In the genomic region with DNA sequence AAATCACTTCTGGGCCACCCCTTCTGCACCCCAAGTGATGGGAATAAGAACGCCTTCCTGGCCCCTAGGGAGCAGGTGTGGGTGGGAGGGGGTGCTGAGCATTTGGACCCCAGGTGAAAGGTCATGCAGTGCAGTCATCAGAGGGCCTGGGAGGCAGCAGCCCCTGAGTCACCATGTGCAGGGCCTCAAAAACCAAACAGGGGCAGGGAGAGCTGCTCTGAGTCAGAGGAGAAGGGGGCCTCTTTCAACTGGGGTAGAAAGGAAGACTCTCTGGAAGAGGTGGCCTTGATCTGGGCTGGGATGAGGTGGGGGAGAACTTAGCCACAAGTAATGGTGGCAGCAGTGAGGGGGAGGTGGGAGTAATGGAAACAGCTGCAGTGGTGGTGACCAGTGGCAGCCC, we compare ENCODE assay signal across 19 cellular contexts.
DNase-seq lines count a peak whose midpoint lies in the region; ATAC-seq and TF ChIP-seq lines count a peak whose summit lies in the region.
"Had no signal": no experiment of that assay in that cellular context is flagged by ENCODE, and none has a peak within 500 bp of the region (broad histone marks: within the 10 kb centered on the region; RNA-seq: fewer than 3 reads in every experiment).

No MANE protein-coding gene starts in this region.

- H3K4me1 Mint-ChIP-seq in stimulated activated naive CD8-positive, alpha-beta T cell treated with anti-CD3 and anti-CD28 coated beads, Interleukin-15, Interleukin-2, amounts not matched to agents 100 ng/mL and 50 ng/mL, for 24 hours (ENCODE audit: low read depth): peaks cover 19% of the 10 kb centered on the region
- H3K4me1 Mint-ChIP-seq: CD4-positive, CD25-positive, alpha-beta regulatory T cell had no signal

- no peak for TF ChIP-seq POLR2A in body of pancreas (IDR thresholded peaks at IDR 0.05)

- H3K9me3 ChIP-seq in HEK293 (ENCODE audit: control insufficient read depth, insufficient read depth, low read depth, low read length) (no peaks in the 10 kb centered on the region), body of pancreas (no peaks in the 10 kb centered on the region)

- no peak for ATAC-seq in body of pancreas
- ATAC-seq: PC-3 had no signal

- H3K27ac Mint-ChIP-seq in stimulated activated naive CD8-positive, alpha-beta T cell treated with anti-CD3 and anti-CD28 coated beads, Interleukin-15, Interleukin-2, amounts not matched to agents 100 ng/mL and 50 ng/mL, for 24 hours: peak overlapping the region; percentile 57
- H3K27ac Mint-ChIP-seq: HFFc6 had no signal

- CTCF ChIA-PET in HEK293 (lab: Yijun Ruan, JAX): interaction anchor here (1.0 kb wide), 1 partner anchor 18 kb away, joined by 3 read pairs; no protein-coding TSS in a partner anchor

- H3K27me3 Mint-ChIP-seq in stimulated activated naive CD8-positive, alpha-beta T cell treated with anti-CD3 and anti-CD28 coated beads, Interleukin-15, Interleukin-2, amounts not matched to agents 100 ng/mL and 50 ng/mL, for 24 hours: no peaks in the 10 kb centered on the region

- peak overlapping the region; percentile 15 for H3K4me3 Mint-ChIP-seq in stimulated activated naive CD8-positive, alpha-beta T cell treated with anti-CD3 and anti-CD28 coated beads, Interleukin-15, Interleukin-2, amounts not matched to agents 100 ng/mL and 50 ng/mL, for 24 hours
- H3K4me3 Mint-ChIP-seq: CD4-positive, CD25-positive, alpha-beta regulatory T cell; HFFc6 had no signal

- no peaks in the 10 kb centered on the region for H3K9me3 Mint-ChIP-seq in stimulated activated naive CD8-positive, alpha-beta T cell treated with anti-CD3 and anti-CD28 coated beads, Interleukin-15, Interleukin-2, amounts not matched to agents 100 ng/mL and 50 ng/mL, for 24 hours

- H3K27ac ChIP-seq in HEK293 (ENCODE audit: extremely low read depth, low read depth, low read length) (no peak overlapping the region), body of pancreas (no peak overlapping the region)
- H3K27ac ChIP-seq: HL-60 had no signal

- peak; percentile 25 to 28 for DNase-seq in activated T-cell treated with anti-CD3 and anti-CD28 coated beads, Interleukin-2, amount 50 U/mL, for 48 hours
- no peak for DNase-seq in activated T-cell treated with anti-CD3 and anti-CD28 coated beads, Interleukin-2, amount 50 U/mL, for 1 hour
- peak; percentile 35 for DNase-seq in myocyte (ENCODE audit: low read depth)
- DNase-seq in NCI-H1417 (lab: John Stamatoyannopoulos, UW): no peak
- no peak for DNase-seq in body of pancreas
- no peak for DNase-seq in effector CD4-positive, alpha-beta T cell
- DNase-seq: AML-193; CD4-positive, CD25-positive, alpha-beta regulatory T cell; DMS79; GDM1; GOT3; HFFc6; NCI-H1092; NCI-H1694 treated with DMSO at 0.1 percent for 48 hours; NCI-H748 treated with DMSO at 0.1 percent for 48 hours; PC-3 had no signal

- no peaks in the 10 kb centered on the region for H3K36me3 ChIP-seq in HEK293 (ENCODE audit: control insufficient read depth in 2 of 2, insufficient read depth in 1 of 2, low read length in 2 of 2)
- no peaks in the 10 kb centered on the region for H3K36me3 ChIP-seq in body of pancreas (replicated peaks in 1 of 2; ENCODE audit: insufficient read depth in 1 of 2, low read depth in 2 of 2)

- H3K4me3 ChIP-seq in HEK293 (ENCODE audit: low read depth, low read length) (no peak overlapping the region), body of pancreas (no peak overlapping the region)

- H3K4me1 ChIP-seq in HEK293 (ENCODE audit: control insufficient read depth, insufficient read depth, low read length) (peaks cover 2% of the 10 kb centered on the region; the same call in 1 of the 2 replicates), body of pancreas (no peaks in the 10 kb centered on the region)

- no peaks in the 10 kb centered on the region for H3K27me3 ChIP-seq in body of pancreas

- intact Hi-C loops in body of pancreas (cut with DNase I): no loop called here

- TF ChIP-seq CTCF in HEK293 (tag by site-specific recombination; IDR thresholded peaks at IDR 0.05) (no peak), body of pancreas (IDR thresholded peaks at IDR 0.05) (no peak)

- POLR2A ChIA-PET in HEK293 (lab: Yijun Ruan, JAX): no interaction called here

- WGBS in body of pancreas, 2 donors: 70 to 88% methylated on average over 1 of the region's 1 CpG

- H3K36me3 Mint-ChIP-seq in stimulated activated naive CD8-positive, alpha-beta T cell treated with anti-CD3 and anti-CD28 coated beads, Interleukin-15, Interleukin-2, amounts not matched to agents 100 ng/mL and 50 ng/mL, for 24 hours (ENCODE audit: low read depth): no peaks in the 10 kb centered on the region
- H3K36me3 Mint-ChIP-seq: CD4-positive, CD25-positive, alpha-beta regulatory T cell had no signal

TF ChIP-seq in HEK293, 187 proteins besides CTCF, POLR2A, EP300 and RAD21:
- TF ChIP-seq EGR2 (tag by site-specific recombination; IDR thresholded peaks at IDR 0.05; ENCODE audit: low read depth) (peak; percentile 53), ZNF248 (tag by site-specific recombination; IDR thresholded peaks at IDR 0.05) (no peak)
TF ChIP-seq in HEK293: peak in this region for 1.

Comparison
In these comparisons a context has a peak if more than half of its experiments do, and no peak if none do; other contexts are left out.
1. DNase-seq: peak in activated T-cell treated with anti-CD3 and anti-CD28 coated beads, Interleukin-2, amount 50 U/mL, for 48 hours (2 of 2) and myocyte (single experiment); none in activated T-cell treated with anti-CD3 and anti-CD28 coated beads, Interleukin-2, amount 50 U/mL, for 1 hour (single experiment), NCI-H1417 (0 of 3), body of pancreas (0 of 4) and effector CD4-positive, alpha-beta T cell (single experiment).